In genomic region chr11:60908803-60909202, GRCh38 we compare ENCODE assay signal across 1 cellular context.
TF ChIP-seq lines count a peak whose summit lies in the region.

No MANE protein-coding gene starts in this region.

TF ChIP-seq in HepG2, 621 proteins besides CTCF, POLR2A, EP300 and RAD21:
- TF ChIP-seq HMG20B (CRISPR knock-in tag; conservative IDR thresholded peaks at IDR 0.05) (no peak), NR2F6 (IDR thresholded peaks at IDR 0.05) (no peak), NR2F6 (CRISPR knock-in tag; IDR thresholded peaks at IDR 0.05) (no peak), MIER3 (CRISPR knock-in tag; IDR thresholded peaks at IDR 0.05; ENCODE audit: borderline replicate concordance) (no peak), SNAPC2 (CRISPR knock-in tag; IDR thresholded peaks at IDR 0.05) (no peak), ADNP (CRISPR knock-in tag; IDR thresholded peaks at IDR 0.05) (no peak), CEBPB (IDR thresholded peaks at IDR 0.05; ENCODE audit: borderline replicate concordance, low read depth, low read length) (no peak), FOSL1 (CRISPR knock-in tag; IDR thresholded peaks at IDR 0.05; ENCODE audit: borderline replicate concordance) (no peak), MZF1 (CRISPR knock-in tag; IDR thresholded peaks at IDR 0.05; ENCODE audit: borderline replicate concordance) (no peak), SRF (IDR thresholded peaks at IDR 0.05; ENCODE audit: low read depth, low read length) (no peak), ISX (CRISPR knock-in tag; conservative IDR thresholded peaks at IDR 0.05) (no peak), GPBP1L1 (CRISPR knock-in tag; IDR thresholded peaks at IDR 0.05) (no peak), JARID2 (CRISPR knock-in tag; IDR thresholded peaks at IDR 0.05; ENCODE audit: insufficient replicate concordance) (no peak), PTBP1 (IDR thresholded peaks at IDR 0.05; ENCODE audit: low read depth, low read length, poor library complexity, severe bottlenecking) (no peak)
